In the genomic region with DNA sequence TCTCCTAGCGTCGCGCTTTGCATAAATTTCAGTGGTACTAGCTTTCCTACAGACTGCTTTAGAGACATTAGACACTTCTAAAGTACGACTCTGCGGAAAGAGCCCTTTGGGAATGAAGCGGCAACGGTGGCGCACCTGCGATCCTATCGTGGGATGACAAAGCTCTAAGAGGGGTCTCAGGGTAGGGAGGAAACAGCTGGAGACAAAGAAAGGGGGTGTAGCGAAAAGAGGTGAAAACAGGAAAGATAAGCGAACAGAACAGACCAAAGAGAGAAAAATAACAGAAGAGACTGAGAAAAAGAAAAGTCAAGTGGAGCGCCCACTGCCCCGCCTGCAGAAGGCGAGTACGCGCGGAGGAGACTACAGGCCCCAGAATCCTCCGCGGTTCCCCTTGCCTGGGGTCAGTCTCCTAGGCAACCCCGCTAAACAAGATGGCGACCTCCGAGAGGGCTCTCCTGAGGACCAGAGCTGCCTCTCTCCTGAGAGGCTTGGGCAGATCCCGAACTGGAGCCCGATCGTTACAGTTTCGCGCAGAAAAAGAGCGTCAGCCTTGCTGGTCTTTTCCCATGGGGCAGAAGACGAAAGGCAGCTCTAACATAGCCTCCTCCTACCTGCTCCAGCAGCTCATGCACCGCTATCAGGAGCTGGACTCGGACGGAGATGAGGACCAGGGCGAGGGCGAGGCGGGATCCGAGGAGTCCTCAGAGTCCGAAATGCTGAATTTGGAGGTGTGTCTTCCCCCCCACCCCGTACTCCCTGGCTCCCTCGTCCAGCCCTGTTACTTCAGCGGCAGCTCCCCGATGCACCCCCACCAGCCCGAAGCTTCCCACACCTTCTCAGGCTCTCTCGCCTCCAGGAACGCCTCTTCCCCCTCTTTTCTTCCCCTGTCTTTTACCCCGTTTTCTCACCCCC, we compare ENCODE assay signal across 1 cellular context.
TF ChIP-seq lines count a peak whose summit lies in the region.

A gene with protein sequence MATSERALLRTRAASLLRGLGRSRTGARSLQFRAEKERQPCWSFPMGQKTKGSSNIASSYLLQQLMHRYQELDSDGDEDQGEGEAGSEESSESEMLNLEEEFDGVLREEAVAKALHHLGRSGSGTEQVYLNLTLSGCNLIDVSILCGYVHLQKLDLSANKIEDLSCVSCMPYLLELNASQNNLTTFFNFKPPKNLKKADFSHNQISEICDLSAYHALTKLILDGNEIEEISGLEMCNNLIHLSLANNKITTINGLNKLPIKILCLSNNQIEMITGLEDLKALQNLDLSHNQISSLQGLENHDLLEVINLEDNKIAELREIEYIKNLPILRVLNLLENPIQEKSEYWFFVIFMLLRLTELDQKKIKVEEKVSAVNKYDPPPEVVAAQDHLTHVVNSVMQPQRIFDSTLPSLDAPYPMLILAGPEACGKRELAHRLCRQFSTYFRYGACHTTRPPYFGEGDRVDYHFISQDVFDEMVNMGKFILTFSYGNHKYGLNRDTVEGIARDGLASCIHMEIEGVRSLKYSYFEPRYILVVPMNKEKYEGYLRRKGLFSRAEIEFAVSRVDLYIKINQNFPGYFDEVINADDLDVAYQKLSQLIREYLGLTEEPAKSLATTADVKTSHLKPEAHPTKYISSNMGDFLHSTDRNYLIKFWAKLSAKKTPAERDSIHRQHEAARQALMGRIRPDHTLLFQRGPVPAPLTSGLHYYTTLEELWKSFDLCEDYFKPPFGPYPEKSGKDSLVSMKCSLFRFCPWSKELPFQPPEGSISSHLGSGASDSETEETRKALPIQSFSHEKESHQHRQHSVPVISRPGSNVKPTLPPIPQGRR (plus strand): TSS at position 404 of the 912 bp plus-strand sequence. CDS start 28 bp downstream, at position 432.

TF ChIP-seq in HepG2, 621 proteins besides CTCF, POLR2A, EP300 and RAD21 (continued from another document):
- TF ChIP-seq KDM1A (CRISPR knock-in tag; IDR thresholded peaks at IDR 0.05): no peak
- TF ChIP-seq SKI (IDR thresholded peaks at IDR 0.05; ENCODE audit: partially characterized antibody): no peak
- no peak for TF ChIP-seq EEA1 (CRISPR knock-in tag; IDR thresholded peaks at IDR 0.05; ENCODE audit: borderline replicate concordance)
- TF ChIP-seq NCOA1 (CRISPR knock-in tag; IDR thresholded peaks at IDR 0.05): no peak
- TF ChIP-seq ZFP36 (IDR thresholded peaks at IDR 0.05; ENCODE audit: borderline replicate concordance, low read depth, low read length, partially characterized antibody): no peak
- TF ChIP-seq, protein P1, sequence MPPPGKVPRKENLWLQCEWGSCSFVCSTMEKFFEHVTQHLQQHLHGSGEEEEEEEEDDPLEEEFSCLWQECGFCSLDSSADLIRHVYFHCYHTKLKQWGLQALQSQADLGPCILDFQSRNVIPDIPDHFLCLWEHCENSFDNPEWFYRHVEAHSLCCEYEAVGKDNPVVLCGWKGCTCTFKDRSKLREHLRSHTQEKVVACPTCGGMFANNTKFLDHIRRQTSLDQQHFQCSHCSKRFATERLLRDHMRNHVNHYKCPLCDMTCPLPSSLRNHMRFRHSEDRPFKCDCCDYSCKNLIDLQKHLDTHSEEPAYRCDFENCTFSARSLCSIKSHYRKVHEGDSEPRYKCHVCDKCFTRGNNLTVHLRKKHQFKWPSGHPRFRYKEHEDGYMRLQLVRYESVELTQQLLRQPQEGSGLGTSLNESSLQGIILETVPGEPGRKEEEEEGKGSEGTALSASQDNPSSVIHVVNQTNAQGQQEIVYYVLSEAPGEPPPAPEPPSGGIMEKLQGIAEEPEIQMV (CRISPR knock-in tag; IDR thresholded peaks at IDR 0.05; ENCODE audit: low read depth): peak; percentile 72; the same call in 1 of the 2 replicates
- TF ChIP-seq ZNF143 (CRISPR knock-in tag; IDR thresholded peaks at IDR 0.05): peak; percentile 94
- no peak for TF ChIP-seq ZNF564 (CRISPR knock-in tag; IDR thresholded peaks at IDR 0.05)
- TF ChIP-seq THAP11 (CRISPR knock-in tag; IDR thresholded peaks at IDR 0.05): peak; percentile 98
- TF ChIP-seq ZMYM4 (CRISPR knock-in tag; IDR thresholded peaks at IDR 0.05): no peak
- peak; percentile 53; the same call in 1 of the 2 replicates for TF ChIP-seq CREM (IDR thresholded peaks at IDR 0.05)
- TF ChIP-seq CREM (CRISPR knock-in tag; IDR thresholded peaks at IDR 0.05): no peak
